In the genomic region with DNA sequence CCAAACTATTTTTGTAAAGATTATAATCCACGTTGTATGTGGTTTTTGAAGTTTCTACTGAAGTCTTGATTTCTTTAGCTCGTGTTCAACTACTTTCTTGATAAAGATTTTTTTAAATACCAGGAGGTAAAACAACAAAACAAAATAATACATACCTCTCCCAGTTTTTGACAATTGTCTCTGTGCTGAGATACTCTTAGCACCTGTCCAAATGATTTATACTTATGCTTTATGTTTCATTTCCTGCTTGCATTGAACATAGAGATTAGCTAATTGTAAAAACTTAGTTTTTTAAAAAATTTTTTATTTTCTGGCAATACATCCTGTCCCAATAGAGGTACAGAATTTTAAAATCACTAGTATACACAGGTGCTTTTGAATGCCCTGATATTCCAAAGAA, we compare ENCODE assay signal across 24 cellular contexts.
"Had no signal": no experiment of that assay in that cellular context is flagged by ENCODE, and none has a peak within 500 bp of the region (broad histone marks: within the 10 kb centered on the region; RNA-seq: fewer than 3 reads in every experiment).

No MANE protein-coding gene starts in this region.

- H3K4me1 ChIP-seq: gastrocnemius medialis, lower lobe of right lung, pancreas, right lobe of liver, tibial nerve, upper lobe of left lung had no signal

- H3K4me1 Mint-ChIP-seq: endodermal cell, neural crest cell had no signal

- H3K4me3 ChIP-seq: gastrocnemius medialis, lower lobe of right lung, pancreas, right lobe of liver, thoracic aorta, tibial nerve, upper lobe of left lung had no signal

- H3K27me3 Mint-ChIP-seq: dendritic cell treated with granulocyte-macrophage colony-stimulating factor and Interleukin-4, amounts not matched to agents 40 ng/mL and 50 ng/mL, for 4 days; natural killer cell treated with Interleukin-12 subunit alpha and Interleukin-12 subunit beta and Interleukin-15 and Interleukin-18, amount 100 ng/mL, for 72 hours; stimulated activated naive B cell treated with anti-CD40 and anti-IgM and Interleukin-4, amounts not matched to agents 10 μg/mL and 1 μg/mL and 100 μg/mL, for 72 hours; stimulated activated naive CD8-positive, alpha-beta T cell treated with anti-CD3 and anti-CD28 coated beads, Interleukin-15, Interleukin-2, amounts not matched to agents 100 ng/mL and 50 ng/mL, for 24 hours had no signal

- H3K9me3 ChIP-seq: gastrocnemius medialis, neutrophil, pancreas, right lobe of liver, thoracic aorta, tibial nerve, upper lobe of left lung had no signal

- H3K27ac ChIP-seq: epithelial cell of prostate, gastrocnemius medialis, lower lobe of right lung, neutrophil, pancreas, right lobe of liver, thoracic aorta, tibial nerve, upper lobe of left lung had no signal

- H3K36me3 Mint-ChIP-seq: stimulated activated naive B cell treated with anti-CD40 and anti-IgM and Interleukin-4, amounts not matched to agents 10 μg/mL and 1 μg/mL and 100 μg/mL, for 72 hours had no signal

- H3K4me3 Mint-ChIP-seq: dendritic cell treated with granulocyte-macrophage colony-stimulating factor and Interleukin-4, amounts not matched to agents 40 ng/mL and 50 ng/mL, for 4 days; endodermal cell; natural killer cell treated with Interleukin-12 subunit alpha and Interleukin-12 subunit beta and Interleukin-15 and Interleukin-18, amount 100 ng/mL, for 72 hours; neural crest cell; stimulated activated naive CD8-positive, alpha-beta T cell treated with anti-CD3 and anti-CD28 coated beads, Interleukin-15, Interleukin-2, amounts not matched to agents 100 ng/mL and 50 ng/mL, for 24 hours had no signal

- DNase-seq: effector CD8-positive, alpha-beta T cell; endodermal cell; foreskin fibroblast; gastrocnemius medialis; head of caudate nucleus; left ventricle myocardium superior; lower lobe of right lung; pancreas; retina; right lobe of liver; small intestine; stimulated activated CD4-positive, alpha-beta T cell treated with anti-CD3 and anti-CD28 coated beads, Interleukin-15, amount 100 ng/mL, for 24 hours; stimulated activated CD4-positive, alpha-beta T cell treated with anti-CD3 and anti-CD28 coated beads, Interleukin-2, amount 100 ng/mL, for 48 hours; stimulated activated naive B cell treated with anti-CD40 and anti-IgM and Interleukin-4, amounts not matched to agents 10 μg/mL and 1 μg/mL and 100 μg/mL, for 72 hours; upper lobe of left lung had no signal

- ATAC-seq: esophagus mucosa; gastrocnemius medialis; left ventricle myocardium superior; lower lobe of right lung; natural killer cell treated with Interleukin-12 subunit alpha and Interleukin-12 subunit beta and Interleukin-15 and Interleukin-18, amount 100 ng/mL, for 72 hours; pancreas; right lobe of liver; stimulated activated naive B cell treated with anti-CD40 and anti-IgM and Interleukin-4, amounts not matched to agents 10 μg/mL and 1 μg/mL and 100 μg/mL, for 72 hours had no signal

- H3K27me3 ChIP-seq: gastrocnemius medialis, neutrophil, pancreas, right lobe of liver, tibial nerve, upper lobe of left lung had no signal

- H3K27ac Mint-ChIP-seq: dendritic cell treated with granulocyte-macrophage colony-stimulating factor and Interleukin-4, amounts not matched to agents 40 ng/mL and 50 ng/mL, for 4 days; endodermal cell; natural killer cell treated with Interleukin-12 subunit alpha and Interleukin-12 subunit beta and Interleukin-15 and Interleukin-18, amount 100 ng/mL, for 72 hours; stimulated activated naive B cell treated with anti-CD40 and anti-IgM and Interleukin-4, amounts not matched to agents 10 μg/mL and 1 μg/mL and 100 μg/mL, for 72 hours; stimulated activated naive CD8-positive, alpha-beta T cell treated with anti-CD3 and anti-CD28 coated beads, Interleukin-15, Interleukin-2, amounts not matched to agents 100 ng/mL and 50 ng/mL, for 24 hours had no signal

- H3K36me3 ChIP-seq: gastrocnemius medialis, lower lobe of right lung, neutrophil, pancreas, right lobe of liver, thoracic aorta, tibial nerve, upper lobe of left lung had no signal
